9 cellular contexts compared by ENCODE assay signal in the genomic region with DNA sequence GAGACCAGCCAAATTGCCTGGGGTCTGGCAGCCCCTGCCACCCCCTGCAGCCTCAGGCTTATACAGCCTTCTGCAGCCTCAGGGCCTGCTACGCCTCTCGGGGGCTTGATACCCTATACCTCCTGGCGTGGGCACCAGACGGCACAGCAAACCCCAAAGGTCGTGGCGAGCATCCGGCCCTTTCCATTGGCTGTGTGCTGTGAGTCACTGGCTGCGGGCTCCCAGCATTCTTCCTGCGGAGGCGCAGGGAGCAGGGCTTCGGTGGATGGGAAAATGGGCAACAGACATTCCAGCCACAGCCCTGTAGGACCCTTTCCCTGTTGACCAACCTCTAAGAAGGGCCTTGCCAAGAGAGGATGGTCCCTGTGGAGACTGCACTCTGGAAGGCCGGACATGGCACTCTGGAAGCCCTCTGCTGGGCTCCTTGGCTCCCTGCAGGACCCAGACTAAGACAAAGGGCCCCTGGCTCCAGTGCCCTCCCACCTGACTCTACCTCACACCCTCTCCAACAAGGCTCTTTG. TPM values are rescaled to one million over a fixed set of nuclear protein-coding genes. Genes with fewer than 3 reads are reported as not detected.
A peak's percentile ranks its signal among the peaks of the same experiment; 100 is the strongest.
DNase-seq lines count a peak whose midpoint lies in the region; ATAC-seq and TF ChIP-seq lines count a peak whose summit lies in the region.
"Had no signal": no experiment of that assay in that cellular context is flagged by ENCODE, and none has a peak within 500 bp of the region (broad histone marks: within the 10 kb centered on the region; RNA-seq: fewer than 3 reads in every experiment).

No MANE protein-coding gene starts in this region.

- H3K27me3 Mint-ChIP-seq in activated naive CD8-positive, alpha-beta T cell treated with anti-CD3 and anti-CD28 coated beads for 36 hours = no peaks in the 10 kb centered on the region

- no peaks in the 10 kb centered on the region for H3K36me3 Mint-ChIP-seq in activated naive CD8-positive, alpha-beta T cell treated with anti-CD3 and anti-CD28 coated beads for 36 hours

- no peak overlapping the region for H3K4me3 Mint-ChIP-seq in activated naive CD8-positive, alpha-beta T cell treated with anti-CD3 and anti-CD28 coated beads for 36 hours

- no peak for ATAC-seq in GM19463 (IDR thresholded peaks at IDR 0.05; ENCODE audit: unreplicated experiment)

- in situ Hi-C loops in GM13977 (cut with MboI; ENCODE audit: low pct_unique_long_range_greater_than_20kb, low sequenced_read_pairs, unreplicated experiment) = no loop called here

- H3K9me3 Mint-ChIP-seq in activated naive CD8-positive, alpha-beta T cell treated with anti-CD3 and anti-CD28 coated beads for 36 hours = no peaks in the 10 kb centered on the region

- no peak overlapping the region for H3K27ac Mint-ChIP-seq in activated naive CD8-positive, alpha-beta T cell treated with anti-CD3 and anti-CD28 coated beads for 36 hours

- no peaks in the 10 kb centered on the region for H3K4me1 Mint-ChIP-seq in activated naive CD8-positive, alpha-beta T cell treated with anti-CD3 and anti-CD28 coated beads for 36 hours

- TF ChIP-seq CTCF in GM13977 (IDR thresholded peaks at IDR 0.05; ENCODE audit: extremely low read depth, insufficient read depth, missing control alignments) (peak; percentile 8), foreskin fibroblast (IDR thresholded peaks at IDR 0.05; ENCODE audit: low read depth, low read length) (peak; percentile 30), retinal pigment epithelial cell (conservative IDR thresholded peaks at IDR 0.05; ENCODE audit: low read depth, low read length) (peak; percentile 69)

- no peak for DNase-seq in GM13977 (ENCODE audit: low spot score)
- peak; percentile 40 for DNase-seq in RKO (ENCODE audit: low spot score)
- peak in 1 of 2 donors; percentile 42 for DNase-seq in foreskin fibroblast
- no peak for DNase-seq in retinal pigment epithelial cell (ENCODE audit: low read depth)
- no peak for DNase-seq in NCI-H1417 treated with DMSO at 0.1 percent for 48 hours (lab: John Stamatoyannopoulos, UW)
- DNase-seq in OCI-M1 (lab: John Stamatoyannopoulos, UW) = no peak
- DNase-seq in activated naive CD8-positive, alpha-beta T cell treated with anti-CD3 and anti-CD28 coated beads for 36 hours = no peak

- H3K4me3 ChIP-seq in foreskin fibroblast (ENCODE audit: low read depth in 1 of 2, low read length in 2 of 2) (no peak overlapping the region), retinal pigment epithelial cell (ENCODE audit: low read length) (no peak overlapping the region)
- H3K4me3 ChIP-seq: upper lobe of left lung had no signal

RNA-seq across cellular contexts. Expression of a gene that starts 59.6 kb away (rescaled TPM):
- 1 to 10 TPM; 1.7 to 1.8 TPM for total RNA-seq in activated naive CD8-positive, alpha-beta T cell treated with anti-CD3 and anti-CD28 coated beads for 36 hours

Comparison
In these comparisons a context has a peak if more than half of its experiments do, and no peak if none do; other contexts are left out.
1. CTCF ChIP-seq: peak in every context shown above with its lines; median percentile 69 in retinal pigment epithelial cell; 30 in foreskin fibroblast; 8 in GM13977.